ENCODE assay signal across 16 cellular contexts in genomic region chr16:84103678-84104077, GRCh38. TPM values are rescaled to one million over a fixed set of nuclear protein-coding genes. Genes with fewer than 3 reads are reported as not detected.
DNase-seq lines count a peak whose midpoint lies in the region; ATAC-seq and TF ChIP-seq lines count a peak whose summit lies in the region.
"Had no signal": no experiment of that assay in that cellular context is flagged by ENCODE, and none has a peak within 500 bp of the region (broad histone marks: within the 10 kb centered on the region; RNA-seq: fewer than 3 reads in every experiment).

No MANE protein-coding gene starts in this region.

- POLR2A ChIA-PET in PC-3 (lab: Charles Lee; ENCODE audit: unreplicated experiment) = no interaction called here

- BruUV-seq in PC-3 (replicated peaks; lab: Mats Ljungman, UMichigan) = no TSS peak

- H3K36me3 ChIP-seq in PC-3 (ENCODE audit: low read depth, low read length) (peaks cover 3% of the 10 kb centered on the region; the same call in 1 of the 2 replicates), osteoblast (ENCODE audit: insufficient read depth, low read length) (peaks cover 3% of the 10 kb centered on the region)
- H3K36me3 ChIP-seq: ovary had no signal

- CTCF ChIA-PET in PC-3 (lab: Charles Lee) = no interaction called here

- H3K4me2 ChIP-seq in PC-3 (ENCODE audit: low read length) = peak overlapping the region; percentile 27; the same call in 1 of the 2 replicates
- H3K4me2 ChIP-seq in osteoblast (ENCODE audit: insufficient read depth, low read length) = peak overlapping the region; percentile 39
- H3K4me2 ChIP-seq: hepatocyte, smooth muscle cell had no signal

- peaks cover 4% of the 10 kb centered on the region; the same call in 1 of the 2 replicates for H4K20me1 ChIP-seq in PC-3 (ENCODE audit: low read length)
- peaks cover 28% of the 10 kb centered on the region for H4K20me1 ChIP-seq in osteoblast (ENCODE audit: insufficient read depth, low read length)

- H2AFZ ChIP-seq in PC-3 (ENCODE audit: low read length) = no peak overlapping the region
- H2AFZ ChIP-seq in osteoblast (ENCODE audit: low read length) = no peak overlapping the region
- H2AFZ ChIP-seq: hepatocyte had no signal

- ATAC-seq in PC-3 (peak; percentile 60), HG02571 (IDR thresholded peaks at IDR 0.05; ENCODE audit: unreplicated experiment) (no peak)

- H3K27ac ChIP-seq in PC-3 (ENCODE audit: low read length) (no peak overlapping the region), osteoblast (ENCODE audit: low read depth, low read length) (no peak overlapping the region)
- H3K27ac ChIP-seq: hepatocyte, ovary had no signal

- TF ChIP-seq CTCF in PC-3 (conservative IDR thresholded peaks at IDR 0.05; ENCODE audit: low read depth, low read length) (no peak), epithelial cell of esophagus (IDR thresholded peaks at IDR 0.05; ENCODE audit: insufficient read depth, low read depth, low read length, missing control alignments) (no peak), osteoblast (IDR thresholded peaks at IDR 0.05; ENCODE audit: extremely low read depth, low read depth, low read length) (no peak)

- H3K9me3 ChIP-seq in PC-3 (ENCODE audit: low read length) (no peaks in the 10 kb centered on the region), osteoblast (ENCODE audit: low read depth, low read length) (no peaks in the 10 kb centered on the region)
- H3K9me3 ChIP-seq: ovary had no signal

- H3K4me3 ChIP-seq in PC-3 (ENCODE audit: low read length) (no peak overlapping the region; the same call in 1 of the 2 replicates), epithelial cell of esophagus (ENCODE audit: low read length) (no peak overlapping the region), osteoblast (ENCODE audit: insufficient read depth, low read length) (no peak overlapping the region)
- H3K4me3 ChIP-seq: hepatocyte, ovary, smooth muscle cell had no signal

- DNase-seq in AG20443 (ENCODE audit: low spot score) (peak; percentile 50), PC-3 (peak; percentile 49), epithelial cell of esophagus (ENCODE audit: low read depth) (peak; percentile 83), osteoblast (ENCODE audit: insufficient read length, low spot score, missing footprints) (no peak), SHP77 (lab: John Stamatoyannopoulos, UW) (no peak), NCI-H510A treated with DMSO at 0.1 percent for 48 hours (lab: John Stamatoyannopoulos, UW) (no peak)
- no peak for DNase-seq in activated effector memory CD4-positive, alpha-beta T cell treated with anti-CD3 and anti-CD28 coated beads, Interleukin-2, amount 50 U/mL, for 16 hours
- DNase-seq: activated CD4-positive, alpha-beta T cell treated with anti-CD3 and anti-CD28 coated beads for 4 hours; kidney glomerular epithelial cell; NCI-H1105; NCI-H2171; ovary had no signal

- H3K79me2 ChIP-seq in PC-3 (ENCODE audit: low read length) (peaks cover 72% of the 10 kb centered on the region), osteoblast (ENCODE audit: insufficient read depth, low read length) (peaks cover 62% of the 10 kb centered on the region)

- no peak overlapping the region for H3K9ac ChIP-seq in PC-3 (ENCODE audit: low read length)

- H3K27me3 ChIP-seq in PC-3 (ENCODE audit: low read length) = no peaks in the 10 kb centered on the region
- H3K27me3 ChIP-seq in osteoblast (ENCODE audit: insufficient read depth, low read length) = no peaks in the 10 kb centered on the region
- H3K27me3 ChIP-seq: hepatocyte, ovary had no signal

- H3K9me2 ChIP-seq in PC-3 (replicated peaks; ENCODE audit: low read length) = no peaks in the 10 kb centered on the region

- no peaks in the 10 kb centered on the region for H3F3A ChIP-seq in PC-3 (ENCODE audit: low read length, unreplicated experiment)

- intact Hi-C loops in PC-3 (cut with micrococcal nuclease) = no loop called here

- H3K4me1 ChIP-seq in PC-3 (ENCODE audit: insufficient read depth, low read length) (peaks cover 21% of the 10 kb centered on the region), osteoblast (ENCODE audit: insufficient read depth, low read length) (peaks cover 23% of the 10 kb centered on the region)

RNA-seq across cellular contexts. Expression of gene MBTPS1, which starts 13.1 kb away (rescaled TPM):
- total RNA-seq in PC-3 (2014; rRNA removed) = 56.1 and 56.6 TPM in 2 replicates
- total RNA-seq in osteoblast = 114 and 133 TPM in 2 replicates

RNA-seq across cellular contexts. Expression of gene HSDL1, which starts 41.3 kb away (rescaled TPM):
- total RNA-seq in PC-3 (2014; rRNA removed) (9.7 and 13.3 TPM in 2 replicates), osteoblast (18.1 and 18.9 TPM in 2 replicates)

RNA-seq across cellular contexts. Expression of gene DNAAF1, which starts 41.4 kb away (rescaled TPM):
- not detected in 2 replicates for total RNA-seq in PC-3 (2014; rRNA removed)
- 0.29 and 0.36 TPM in 2 replicates for total RNA-seq in osteoblast
- total RNA-seq: urinary bladder had no signal

Comparison
In these comparisons a context has a peak if more than half of its experiments do, and no peak if none do; other contexts are left out.
1. DNase-seq: peak in AG20443 (single experiment), PC-3 (single experiment) and epithelial cell of esophagus (single experiment); none in osteoblast (single experiment), activated effector memory CD4-positive, alpha-beta T cell treated with anti-CD3 and anti-CD28 coated beads, Interleukin-2, amount 50 U/mL, for 16 hours (single experiment), SHP77 (0 of 2) and NCI-H510A treated with DMSO at 0.1 percent for 48 hours (single experiment).